In the genomic region with DNA sequence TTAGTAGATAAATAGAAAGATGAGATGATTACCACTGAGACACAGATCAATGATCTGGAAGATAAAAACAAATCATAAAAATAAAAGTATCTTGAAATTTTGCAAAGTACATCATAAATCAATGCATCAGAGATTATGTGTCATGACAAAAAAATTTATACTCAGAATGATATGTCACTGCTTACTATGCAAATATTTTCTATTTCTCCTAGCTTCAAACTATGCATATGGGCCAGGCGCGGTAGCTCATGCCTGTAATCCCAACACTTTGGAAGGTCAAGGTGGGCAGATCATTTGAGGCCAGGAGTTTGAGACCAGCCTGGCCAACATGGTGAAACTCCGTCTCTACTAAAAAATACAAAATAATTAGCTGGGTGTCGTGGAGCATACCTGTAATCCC, we compare ENCODE assay signal across 4 cellular contexts. TPM values are rescaled to one million over a fixed set of nuclear protein-coding genes. Genes with fewer than 3 reads are reported as not detected.
"Had no signal": no experiment of that assay in that cellular context is flagged by ENCODE, and none has a peak within 500 bp of the region (broad histone marks: within the 10 kb centered on the region; RNA-seq: fewer than 3 reads in every experiment).

No MANE protein-coding gene starts in this region.

- H3K27ac ChIP-seq: HL-60 had no signal

- H3K4me3 ChIP-seq: GM23338 had no signal

- DNase-seq: H9 had no signal

- H3K4me2 ChIP-seq: GM23338 had no signal

- H2AFZ ChIP-seq: GM23338 had no signal

- ATAC-seq: GM23338 had no signal

RNA-seq across cellular contexts. Expression of gene NDFIP2, which starts 57.6 kb away (rescaled TPM):
- polyA plus RNA-seq: IgD-negative memory B cell had no signal
